8 cellular contexts compared by ENCODE assay signal in genomic region chr1:198359024-198359653, GRCh38.
DNase-seq lines count a peak whose midpoint lies in the region; ATAC-seq, FAIRE-seq and TF ChIP-seq lines count a peak whose summit lies in the region.

No MANE protein-coding gene starts in this region.

- H3K27ac ChIP-seq in A549 (no peak overlapping the region), GM23338 (ENCODE audit: low read depth) (no peak overlapping the region)

- no peaks in the 10 kb centered on the region for H3K9me2 ChIP-seq in GM23338 (ENCODE audit: insufficient read depth)

- no peak for TF ChIP-seq POLR2A in A549 (IDR thresholded peaks at IDR 0.05; ENCODE audit: low read length)

- DNase-seq in A549 (ENCODE audit: low read depth in 1 of 2, low spot score in 1 of 2) (peak in 1 of 2 experiments; percentile 11), GM23338 (ENCODE audit: low spot score) (peak; percentile 12), WTC11 (ENCODE audit: low spot score) (no peak), kidney epithelial cell (ENCODE audit: low read depth) (no peak), G401 (ENCODE audit: low spot score) (no peak), NCI-H526 treated with DMSO at 0.1 percent for 48 hours (lab: John Stamatoyannopoulos, UW) (no peak)

- H3K4me3 Mint-ChIP-seq in GM23338, result no peak overlapping the region
- no peak overlapping the region for H3K4me3 Mint-ChIP-seq in WTC11

- H3K36me3 Mint-ChIP-seq in GM23338 (ENCODE audit: low read depth) (no peaks in the 10 kb centered on the region), WTC11 (no peaks in the 10 kb centered on the region)

- H3K27ac Mint-ChIP-seq in GM23338 (no peak overlapping the region), WTC11 (no peak overlapping the region)

- CTCF ChIA-PET in A549 (lab: Yijun Ruan, JAX), result interaction anchor here (0.9 to 1.6 kb wide), 2 partner anchors 10 to 323 kb away, joined by 3 to 4 read pairs; no protein-coding TSS in a partner anchor
- CTCF ChIA-PET in WTC11 (lab: Charles Lee), result interaction anchor here (0.9 to 1.6 kb wide), 8 partner anchors 8 to 160 kb away, joined by 3 to 5 read pairs (median 3); no protein-coding TSS in a partner anchor

- no peaks in the 10 kb centered on the region for H4K20me1 ChIP-seq in GM23338 (replicated peaks; ENCODE audit: insufficient read depth)

- ATAC-seq in A549 (no peak), GM23338 (no peak), WTC11 (no peak), GM21381 (IDR thresholded peaks at IDR 0.05; ENCODE audit: unreplicated experiment) (no peak), HG03108 (IDR thresholded peaks at IDR 0.05; ENCODE audit: unreplicated experiment) (no peak)

- no peak for FAIRE-seq in A549 (lab: Jason Lieb, UNC)

- H3K36me3 ChIP-seq in GM23338 (ENCODE audit: insufficient read depth) (no peaks in the 10 kb centered on the region), kidney epithelial cell (ENCODE audit: control insufficient read depth, insufficient read depth, low read length) (no peaks in the 10 kb centered on the region)

- no peaks in the 10 kb centered on the region for H3F3A ChIP-seq in GM23338 (replicated peaks; ENCODE audit: low read depth)

- no peaks in the 10 kb centered on the region for H3K27me3 Mint-ChIP-seq in GM23338 (ENCODE audit: insufficient read depth, low read depth, poor library complexity)
- no peaks in the 10 kb centered on the region for H3K27me3 Mint-ChIP-seq in WTC11 (ENCODE audit: low read depth)

- H3K9me3 Mint-ChIP-seq in GM23338, result no peaks in the 10 kb centered on the region
- no peaks in the 10 kb centered on the region for H3K9me3 Mint-ChIP-seq in WTC11

- H3K79me2 ChIP-seq in GM23338 (replicated peaks; ENCODE audit: insufficient read depth), result no peaks in the 10 kb centered on the region

- H3K4me2 ChIP-seq in A549 (no peak overlapping the region), GM23338 (no peak overlapping the region)

- no peak for TF ChIP-seq EP300 in A549 (IDR thresholded peaks at IDR 0.05)

- TF ChIP-seq RAD21 in A549 (conservative IDR thresholded peaks at IDR 0.05 in 1 of 2, IDR thresholded peaks at IDR 0.05 in 1 of 2), result peak; percentile 44 to 50; a peak in 3 of 5 replicates

- H3K4me1 Mint-ChIP-seq in GM23338, result peaks cover 14% of the 10 kb centered on the region
- H3K4me1 Mint-ChIP-seq in WTC11, result peaks cover 7% of the 10 kb centered on the region

- no peaks in the 10 kb centered on the region for H3K27me3 ChIP-seq in GM23338 (ENCODE audit: insufficient read depth)
- no peaks in the 10 kb centered on the region for H3K27me3 ChIP-seq in kidney epithelial cell (ENCODE audit: control insufficient read depth, insufficient read depth, low read length)

- H3K9me3 ChIP-seq in A549, result no peaks in the 10 kb centered on the region

- TF ChIP-seq CTCF in A549 (IDR thresholded peaks at IDR 0.05) (peak; percentile 50), GM23338 (conservative IDR thresholded peaks at IDR 0.05; ENCODE audit: low read depth in 2 of 2) (peak; percentile 45 to 69; a peak in 3 of 4 replicates), WTC11 (IDR thresholded peaks at IDR 0.05) (0 out of 2 replicates have a peak, but pooled peaks have one; percentile 42), kidney epithelial cell (IDR thresholded peaks at IDR 0.05; ENCODE audit: insufficient read depth, low read length, poor library complexity, severe bottlenecking) (peak; percentile 8)

- WGBS in A549 (ENCODE audit: missing lambda C conversion rate), result 12% methylated on average over 6 of the region's 6 CpGs

- H3K4me1 ChIP-seq in A549 (no peaks in the 10 kb centered on the region), GM23338 (ENCODE audit: insufficient read depth) (peaks cover 9% of the 10 kb centered on the region; the same call in 1 of the 2 replicates)

- POLR2A ChIA-PET in A549 (lab: Yijun Ruan, JAX) (no interaction called here), WTC11 (lab: Charles Lee) (no interaction called here)

- no peak overlapping the region for H3K4me3 ChIP-seq in A549
- no peak overlapping the region for H3K4me3 ChIP-seq in GM23338
- no peak overlapping the region for H3K4me3 ChIP-seq in kidney epithelial cell (ENCODE audit: low read depth, low read length)

- in situ Hi-C loops in G401 (cut with HindIII; ENCODE audit: low sequenced_read_pairs), result no loop called here

- no peak overlapping the region for H2AFZ ChIP-seq in GM23338

TF ChIP-seq in A549, 52 proteins besides CTCF, POLR2A, EP300 and RAD21:
- TF ChIP-seq SMC3 (IDR thresholded peaks at IDR 0.05), result peak; percentile 35; the same call in 2 of the 3 replicates
- TF ChIP-seq CBX2 (IDR thresholded peaks at IDR 0.05; ENCODE audit: borderline replicate concordance, low read depth), result no peak

TF ChIP-seq in GM23338, 12 proteins besides CTCF, POLR2A, EP300 and RAD21 (continues in another document):
- TF ChIP-seq ZNF331 (CRISPR knock-in tag; IDR thresholded peaks at IDR 0.05; ENCODE audit: low read depth), result no peak
- no peak for TF ChIP-seq EZH2phosphoT487 (IDR thresholded peaks at IDR 0.05; ENCODE audit: unreplicated experiment)
- no peak for TF ChIP-seq ZNF114 (CRISPR knock-in tag; IDR thresholded peaks at IDR 0.05)
- TF ChIP-seq EZH2 (IDR thresholded peaks at IDR 0.05; ENCODE audit: low read depth, unreplicated experiment), result no peak
- TF ChIP-seq POLR2AphosphoS5 (IDR thresholded peaks at IDR 0.05; ENCODE audit: low read depth), result no peak
- TF ChIP-seq JUNB (IDR thresholded peaks at IDR 0.05; ENCODE audit: unreplicated experiment), result no peak
- no peak for TF ChIP-seq CREB1 (CRISPR knock-in tag; IDR thresholded peaks at IDR 0.05; ENCODE audit: low read depth)

TF ChIP-seq in WTC11, 78 proteins besides CTCF, POLR2A, EP300 and RAD21 (continues in another document):
- no peak for TF ChIP-seq ZNF423 (CRISPR knock-in tag; IDR thresholded peaks at IDR 0.05)
- TF ChIP-seq ZNF232 (CRISPR knock-in tag; IDR thresholded peaks at IDR 0.05), result no peak
- no peak for TF ChIP-seq ZNF263 (CRISPR knock-in tag; IDR thresholded peaks at IDR 0.05; ENCODE audit: low read depth)
- no peak for TF ChIP-seq ZNF317 (CRISPR knock-in tag; IDR thresholded peaks at IDR 0.05; ENCODE audit: borderline replicate concordance, low read depth)
- TF ChIP-seq NFE2L1 (CRISPR knock-in tag; IDR thresholded peaks at IDR 0.05), result no peak
- TF ChIP-seq, protein P1, sequence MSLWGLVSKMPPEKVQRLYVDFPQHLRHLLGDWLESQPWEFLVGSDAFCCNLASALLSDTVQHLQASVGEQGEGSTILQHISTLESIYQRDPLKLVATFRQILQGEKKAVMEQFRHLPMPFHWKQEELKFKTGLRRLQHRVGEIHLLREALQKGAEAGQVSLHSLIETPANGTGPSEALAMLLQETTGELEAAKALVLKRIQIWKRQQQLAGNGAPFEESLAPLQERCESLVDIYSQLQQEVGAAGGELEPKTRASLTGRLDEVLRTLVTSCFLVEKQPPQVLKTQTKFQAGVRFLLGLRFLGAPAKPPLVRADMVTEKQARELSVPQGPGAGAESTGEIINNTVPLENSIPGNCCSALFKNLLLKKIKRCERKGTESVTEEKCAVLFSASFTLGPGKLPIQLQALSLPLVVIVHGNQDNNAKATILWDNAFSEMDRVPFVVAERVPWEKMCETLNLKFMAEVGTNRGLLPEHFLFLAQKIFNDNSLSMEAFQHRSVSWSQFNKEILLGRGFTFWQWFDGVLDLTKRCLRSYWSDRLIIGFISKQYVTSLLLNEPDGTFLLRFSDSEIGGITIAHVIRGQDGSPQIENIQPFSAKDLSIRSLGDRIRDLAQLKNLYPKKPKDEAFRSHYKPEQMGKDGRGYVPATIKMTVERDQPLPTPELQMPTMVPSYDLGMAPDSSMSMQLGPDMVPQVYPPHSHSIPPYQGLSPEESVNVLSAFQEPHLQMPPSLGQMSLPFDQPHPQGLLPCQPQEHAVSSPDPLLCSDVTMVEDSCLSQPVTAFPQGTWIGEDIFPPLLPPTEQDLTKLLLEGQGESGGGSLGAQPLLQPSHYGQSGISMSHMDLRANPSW (CRISPR knock-in tag; conservative IDR thresholded peaks at IDR 0.05; ENCODE audit: low read depth), result no peak
- no peak for TF ChIP-seq KAT7 (CRISPR knock-in tag; IDR thresholded peaks at IDR 0.05; ENCODE audit: borderline replicate concordance)
- TF ChIP-seq, protein P2, sequence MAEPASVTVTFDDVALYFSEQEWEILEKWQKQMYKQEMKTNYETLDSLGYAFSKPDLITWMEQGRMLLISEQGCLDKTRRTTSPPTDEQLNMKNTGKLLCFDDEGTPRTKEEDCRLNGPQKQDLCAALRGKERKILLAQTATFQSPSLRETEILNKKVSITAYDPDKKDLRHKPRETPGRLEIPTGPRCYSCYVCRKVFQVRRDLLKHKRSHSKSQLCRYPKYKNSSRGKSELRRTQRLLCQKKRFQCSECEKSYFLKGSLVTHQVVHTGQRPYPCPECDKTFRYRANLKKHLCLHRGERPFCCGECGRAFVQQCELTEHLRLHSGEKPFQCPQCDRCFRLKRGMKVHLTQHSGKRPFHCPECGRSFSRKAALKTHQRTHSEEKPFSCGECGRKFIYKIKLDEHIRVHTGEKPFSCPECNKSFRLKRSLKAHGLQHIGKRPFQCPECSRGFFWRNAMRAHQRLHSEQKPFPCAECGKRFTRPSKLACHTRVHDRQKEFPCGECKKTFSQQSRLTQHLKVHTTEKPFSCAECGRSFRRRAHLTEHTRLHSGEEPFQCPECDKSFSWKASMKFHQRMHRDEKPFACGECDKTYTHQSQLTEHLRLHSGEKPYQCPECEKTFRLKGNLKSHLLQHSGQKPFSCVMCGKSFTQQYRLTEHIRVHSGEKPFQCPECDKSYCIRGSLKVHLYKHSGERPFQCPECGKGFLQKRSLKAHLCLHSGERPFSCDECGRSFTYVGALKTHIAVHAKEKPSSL (CRISPR knock-in tag; conservative IDR thresholded peaks at IDR 0.05), result no peak
- TF ChIP-seq TEAD4 (CRISPR knock-in tag; IDR thresholded peaks at IDR 0.05), result no peak

Comparison
In these comparisons a context has a peak if more than half of its experiments do, and no peak if none do; other contexts are left out.
1. Of the 8 proteins assayed by ChIP-seq in both WTC11 and A549: peak only in WTC11: none; only in A549: none; in both: CTCF; in neither: 7.